8 cellular contexts compared by ENCODE assay signal in genomic region chr13:100542546-100543156, GRCh38. TPM values are rescaled to one million over a fixed set of nuclear protein-coding genes. Genes with fewer than 3 reads are reported as not detected.
DNase-seq lines count a peak whose midpoint lies in the region; ATAC-seq and TF ChIP-seq lines count a peak whose summit lies in the region.

No MANE protein-coding gene starts in this region.

- H3K27ac Mint-ChIP-seq in effector memory CD8-positive, alpha-beta T cell, result no peak overlapping the region

- H3K36me3 Mint-ChIP-seq in effector memory CD8-positive, alpha-beta T cell (ENCODE audit: insufficient read depth), result no peaks in the 10 kb centered on the region

- H3K27ac ChIP-seq in psoas muscle, result no peak overlapping the region

- no peaks in the 10 kb centered on the region for H3K27me3 ChIP-seq in psoas muscle (ENCODE audit: insufficient read depth in 3 of 3, low read length in 2 of 3)

- no peak overlapping the region for H3K4me3 Mint-ChIP-seq in effector memory CD8-positive, alpha-beta T cell

- peaks cover 6% of the 10 kb centered on the region for H3K4me1 ChIP-seq in psoas muscle

- H3K9me3 Mint-ChIP-seq in effector memory CD8-positive, alpha-beta T cell, result no peaks in the 10 kb centered on the region

- H3K9me3 ChIP-seq in psoas muscle, result no peaks in the 10 kb centered on the region

- 67 to 85% (median 78%) methylated on average over 12 of the region's 12 CpGs for WGBS in psoas muscle, 3 donors

- intact Hi-C loops in psoas muscle (cut with DNase I) (no loop called here), left cardiac atrium (cut with DNase I) (no loop called here)

- no peaks in the 10 kb centered on the region for H3K36me3 ChIP-seq in psoas muscle (ENCODE audit: insufficient read depth in 1 of 2, low read depth in 1 of 2)

- H3K4me3 ChIP-seq in psoas muscle, result no peak overlapping the region

- peak; percentile 28 for TF ChIP-seq CTCF in psoas muscle (IDR thresholded peaks at IDR 0.05)

- H3K27me3 Mint-ChIP-seq in effector memory CD8-positive, alpha-beta T cell, result no peaks in the 10 kb centered on the region

- ATAC-seq in GM18909 (IDR thresholded peaks at IDR 0.05; ENCODE audit: poor library complexity, unreplicated experiment) (peak; percentile 95), HG03045 (IDR thresholded peaks at IDR 0.05; ENCODE audit: unreplicated experiment) (peak; percentile 87), psoas muscle (peak in 1 of 4 donors; percentile 17), left cardiac atrium (no peak)
- peak; percentile 22 for ATAC-seq in effector memory CD8-positive, alpha-beta T cell (replicated peaks)

- DNase-seq in DMS79 (lab: John Stamatoyannopoulos, UW) (peak; percentile 78), NOMO-1 (lab: John Stamatoyannopoulos, UW; ENCODE audit: unreplicated experiment in 2 of 2) (peak; percentile 52 to 90), psoas muscle (no peak), Ammon's horn (ENCODE audit: low spot score) (no peak), left cardiac atrium (no peak)
- no peak for DNase-seq in effector memory CD8-positive, alpha-beta T cell

- H3K4me1 Mint-ChIP-seq in effector memory CD8-positive, alpha-beta T cell (ENCODE audit: low read depth in 2 of 2), result peaks cover 3 to 5% of the 10 kb centered on the region in 2 donors

RNA-seq across cellular contexts. Expression of gene GGACT, which starts 45.9 kb away (rescaled TPM):
- 1 to 10 TPM; 1.6 to 4.4 (median 2.6) TPM for total RNA-seq in psoas muscle
- polyA plus RNA-seq in psoas muscle, result under 1 TPM; 0.44 to 0.79 (median 0.70) TPM
- 1 to 10 TPM; 1.9 to 2.7 TPM for total RNA-seq in left cardiac atrium

Comparison
In these comparisons a context has a peak if more than half of its experiments do, and no peak if none do; other contexts are left out.
1. DNase-seq: peak in DMS79 (single experiment) and NOMO-1 (2 of 2); none in effector memory CD8-positive, alpha-beta T cell (0 of 3), psoas muscle (0 of 2), Ammon's horn (single experiment) and left cardiac atrium (single experiment).
2. ATAC-seq: peak in GM18909 (single experiment), HG03045 (single experiment) and effector memory CD8-positive, alpha-beta T cell (single experiment); none in left cardiac atrium (0 of 2).